17 cellular contexts compared by ENCODE assay signal in the genomic region with DNA sequence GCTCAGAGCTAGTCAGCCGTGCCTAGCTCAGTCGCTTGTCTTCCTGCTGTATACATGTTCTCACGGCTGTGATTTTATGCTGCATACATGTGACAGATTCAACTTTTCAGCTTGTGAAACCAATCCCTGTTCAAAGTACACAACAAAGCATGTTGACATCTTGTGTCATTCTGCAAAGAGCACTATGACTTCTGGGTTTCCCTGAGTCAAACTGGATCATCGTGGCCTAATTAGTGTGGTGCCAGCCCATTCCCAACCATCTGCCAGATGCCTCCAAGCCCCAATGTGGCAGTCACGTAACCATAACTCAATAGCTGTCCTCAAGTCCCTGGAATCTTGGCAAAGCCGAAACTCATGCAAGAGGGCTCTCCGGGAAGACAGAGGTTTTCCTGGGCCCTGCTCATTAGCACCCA.
"Had no signal": no experiment of that assay in that cellular context is flagged by ENCODE, and none has a peak within 500 bp of the region (broad histone marks: within the 10 kb centered on the region; RNA-seq: fewer than 3 reads in every experiment).

No MANE protein-coding gene starts in this region.

- H3K27ac ChIP-seq: body of pancreas, gastrocnemius medialis, heart left ventricle, lower lobe of right lung, prostate gland, stomach, thoracic aorta had no signal

- DNase-seq: activated CD4-positive, alpha-beta T cell treated with anti-CD3 and anti-CD28 coated beads, Interleukin-2, amount 10 ng/mL, durations not matched to agents 24 days and 14 days; activated CD4-positive, CD25-positive, alpha-beta regulatory T cell; activated CD8-positive, alpha-beta memory T cell treated with anti-CD3 and anti-CD28 coated beads, Interleukin-2, amount 50 U/mL, for 4 hours; activated CD8-positive, alpha-beta T cell treated with anti-CD3 and anti-CD28 coated beads, Interleukin-2, amount 10 ng/mL, durations not matched to agents 7 days and 5 days; activated gamma-delta T cell treated with Interleukin-2 at 50 U/mL for 16 hours; activated T-cell treated with anti-CD3 and anti-CD28 coated beads, Interleukin-2, amount 50 U/mL, for 72 hours; amniotic stem cell; body of pancreas; cortex of kidney; effector CD4-positive, alpha-beta T cell; heart left ventricle; lower lobe of right lung; stimulated activated CD4-positive, alpha-beta T cell treated with anti-CD3 and anti-CD28 coated beads, Interleukin-2, amount 100 ng/mL, for 24 hours; stomach had no signal

- H3K4me3 ChIP-seq: body of pancreas, gastrocnemius medialis, heart left ventricle, lower lobe of right lung, prostate gland, stomach, thoracic aorta had no signal

- H3K4me1 ChIP-seq: body of pancreas, gastrocnemius medialis, heart left ventricle, lower lobe of right lung, prostate gland, stomach had no signal

- H3K9me3 ChIP-seq: body of pancreas, gastrocnemius medialis, heart left ventricle, lower lobe of right lung, prostate gland, stomach, thoracic aorta had no signal

- H3K27me3 ChIP-seq: body of pancreas, gastrocnemius medialis, heart left ventricle, stomach had no signal
